Comparison of ENCODE assay signal across 8 cellular contexts in genomic region chr12:52691076-52691764, GRCh38. TPM values are rescaled to one million over a fixed set of nuclear protein-coding genes. Genes with fewer than 3 reads are reported as not detected.
A peak's percentile ranks its signal among the peaks of the same experiment; 100 is the strongest.
DNase-seq lines count a peak whose midpoint lies in the region; ATAC-seq lines count a peak whose summit lies in the region.

No MANE protein-coding gene starts in this region.

- peak overlapping the region in 5 of 6 donors; percentile 57 to 91 (median 76) for H3K27ac Mint-ChIP-seq in immature natural killer cell

- DNase-seq in AG20443 (ENCODE audit: low spot score) = peak; percentile 32
- peak; percentile 65 for DNase-seq in NCI-H69 (lab: John Stamatoyannopoulos, UW)
- DNase-seq in activated effector memory CD4-positive, alpha-beta T cell treated with anti-CD3 and anti-CD28 coated beads, Interleukin-2, amount 50 U/mL, for 16 hours = peak; percentile 83
- peak; percentile 59 to 64 (median 63) for DNase-seq in immature natural killer cell
- peak; percentile 54 for DNase-seq in stimulated activated CD4-positive, alpha-beta T cell treated with anti-CD3 and anti-CD28 coated beads, Interleukin-4, amount 100 ng/mL, for 24 hours
- DNase-seq in putamen (ENCODE audit: low spot score) = no peak

- no peaks in the 10 kb centered on the region for H3K9me3 Mint-ChIP-seq in immature natural killer cell

- H3K27me3 Mint-ChIP-seq in immature natural killer cell (ENCODE audit: low read depth in 3 of 3) = peaks cover 5 to 18% (median 10%) of the 10 kb centered on the region in 3 donors

- ATAC-seq in HG03342 (IDR thresholded peaks at IDR 0.05; ENCODE audit: unreplicated experiment) (no peak), GM18867 (IDR thresholded peaks at IDR 0.05; ENCODE audit: unreplicated experiment) (no peak)

- H3K4me1 Mint-ChIP-seq in immature natural killer cell = peaks cover 40 to 46% of the 10 kb centered on the region in 2 donors

- no peaks in the 10 kb centered on the region for H3K36me3 Mint-ChIP-seq in immature natural killer cell

- H3K4me3 Mint-ChIP-seq in immature natural killer cell = peak overlapping the region; percentile 82 to 92 (median 83)

RNA-seq across cellular contexts. Expression of gene KRT1, which starts 11.0 kb away (rescaled TPM):
- polyA plus RNA-seq in immature natural killer cell = not detected

RNA-seq across cellular contexts. Expression of gene KRT77, which starts 12.1 kb away (rescaled TPM):
- not detected for polyA plus RNA-seq in immature natural killer cell

RNA-seq across cellular contexts. Expression of gene KRT2, which starts 39.2 kb away (rescaled TPM):
- 1 to 10 TPM in 1 of 3 donors, under 1 TPM in 2; 0.51 to 1.3 (median 0.61) TPM for polyA plus RNA-seq in immature natural killer cell
